In the genomic region with DNA sequence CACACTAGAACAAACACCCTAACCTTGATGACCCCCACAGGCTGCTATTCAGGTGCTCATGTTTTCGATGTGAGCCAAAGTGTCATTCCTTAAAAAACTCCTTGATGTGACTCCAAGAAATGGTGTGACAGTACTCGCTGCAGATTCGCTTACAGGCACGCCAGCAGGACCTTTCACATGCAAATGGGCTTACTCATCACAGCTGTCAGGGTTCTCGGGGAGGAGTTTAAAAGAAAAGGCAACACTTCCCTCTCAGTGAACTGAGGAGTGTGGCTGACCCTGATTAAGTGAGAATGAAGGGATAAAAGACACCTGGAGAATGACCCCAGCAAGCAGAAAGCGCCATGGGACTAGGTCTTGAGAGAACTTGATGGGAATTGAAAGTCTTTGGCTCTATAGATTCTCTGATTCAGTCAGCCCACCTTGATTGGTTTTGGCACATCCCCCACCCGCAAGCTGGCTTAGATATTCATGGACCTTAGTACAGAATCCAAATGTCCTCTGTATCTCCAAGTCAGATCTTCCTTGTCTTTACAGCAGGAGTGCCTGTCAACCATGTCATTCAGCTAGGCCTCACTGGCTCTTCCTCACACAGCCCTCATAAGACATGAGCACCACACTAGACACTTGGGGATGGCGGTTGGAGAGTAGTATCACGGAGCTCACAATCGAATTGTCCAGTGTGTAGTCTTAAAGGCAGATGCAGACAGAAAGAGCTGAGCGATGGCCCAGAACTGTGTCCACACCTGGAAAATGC, we compare ENCODE assay signal across 8 cellular contexts.
DNase-seq lines count a peak whose midpoint lies in the region; ATAC-seq lines count a peak whose summit lies in the region.

No MANE protein-coding gene starts in this region.

- no peaks in the 10 kb centered on the region for H3K79me1 ChIP-seq in trophoblast cell (ENCODE audit: low read length)

- no peak overlapping the region for H3K4me3 Mint-ChIP-seq in activated T-cell treated with anti-CD3 and anti-CD28 coated beads, Interleukin-2, amount 50 U/mL, for 72 hours
- peak overlapping the region in 2 of 4 donors; percentile 57 to 87 for H3K4me3 Mint-ChIP-seq in IgD-negative memory B cell

- peaks cover 12 to 18% of the 10 kb centered on the region in 2 experiments for H3K4me1 ChIP-seq in trophoblast cell (ENCODE audit: control insufficient read depth in 1 of 2, insufficient read depth in 2 of 2, low read length in 2 of 2)

- no peaks in the 10 kb centered on the region for H3K79me2 ChIP-seq in trophoblast cell (ENCODE audit: control insufficient read depth, insufficient read depth, low read length, poor library complexity)

- peaks cover 21% of the 10 kb centered on the region for H3K4me1 Mint-ChIP-seq in activated T-cell treated with anti-CD3 and anti-CD28 coated beads, Interleukin-2, amount 50 U/mL, for 72 hours (ENCODE audit: low read depth)
- H3K4me1 Mint-ChIP-seq in IgD-negative memory B cell = peaks cover 16 to 20% (median 18%) of the 10 kb centered on the region in 3 donors

- no peak overlapping the region for H3K9ac ChIP-seq in trophoblast cell (ENCODE audit: low read length)

- no peak overlapping the region for H2AK5ac ChIP-seq in trophoblast cell (ENCODE audit: low read length)

- H3K27me3 ChIP-seq in trophoblast cell (ENCODE audit: insufficient read depth, low read length) = no peaks in the 10 kb centered on the region

- no peak overlapping the region for H3K14ac ChIP-seq in trophoblast cell (ENCODE audit: low read length)

- no peak overlapping the region for H4K91ac ChIP-seq in trophoblast cell (ENCODE audit: low read depth, low read length)

- H3K23ac ChIP-seq in trophoblast cell (ENCODE audit: low read length) = no peak overlapping the region

- H3K27me3 Mint-ChIP-seq in activated T-cell treated with anti-CD3 and anti-CD28 coated beads, Interleukin-2, amount 50 U/mL, for 72 hours (ENCODE audit: low read depth) = no peaks in the 10 kb centered on the region
- no peaks in the 10 kb centered on the region for H3K27me3 Mint-ChIP-seq in IgD-negative memory B cell

- no peak overlapping the region for H3K4ac ChIP-seq in trophoblast cell (ENCODE audit: low read depth, low read length)

- H3K18ac ChIP-seq in trophoblast cell (ENCODE audit: low read length) = no peak overlapping the region

- no peak overlapping the region for H4K8ac ChIP-seq in trophoblast cell (ENCODE audit: low read depth, low read length)

- no peak overlapping the region for H2BK12ac ChIP-seq in trophoblast cell (ENCODE audit: low read length)

- no peak overlapping the region for H2BK120ac ChIP-seq in trophoblast cell (ENCODE audit: insufficient read depth, low read length, poor library complexity)

- no peak overlapping the region for H3K4me3 ChIP-seq in trophoblast cell (ENCODE audit: low read depth, low read length)

- no peak overlapping the region for H4K12ac ChIP-seq in trophoblast cell (ENCODE audit: low read depth, low read length)

- H3K9me3 ChIP-seq in trophoblast cell (ENCODE audit: insufficient read depth, low read depth, low read length) = no peaks in the 10 kb centered on the region

- peaks cover 2 to 4% of the 10 kb centered on the region in 2 donors for H3K36me3 Mint-ChIP-seq in activated T-cell treated with anti-CD3 and anti-CD28 coated beads, Interleukin-2, amount 50 U/mL, for 72 hours (ENCODE audit: insufficient read depth in 2 of 2)
- peaks cover 10% of the 10 kb centered on the region for H3K36me3 Mint-ChIP-seq in IgD-negative memory B cell

- no peak overlapping the region for H2BK5ac ChIP-seq in trophoblast cell (ENCODE audit: low read depth, low read length, poor library complexity)

- H2AFZ ChIP-seq in trophoblast cell (ENCODE audit: insufficient read depth, low read length, poor library complexity) = no peak overlapping the region

- H3K27ac ChIP-seq in trophoblast cell (ENCODE audit: low read depth, low read length) = no peak overlapping the region

- H3K9me3 Mint-ChIP-seq in activated T-cell treated with anti-CD3 and anti-CD28 coated beads, Interleukin-2, amount 50 U/mL, for 72 hours = no peaks in the 10 kb centered on the region
- no peaks in the 10 kb centered on the region for H3K9me3 Mint-ChIP-seq in IgD-negative memory B cell

- H3K27ac Mint-ChIP-seq in activated T-cell treated with anti-CD3 and anti-CD28 coated beads, Interleukin-2, amount 50 U/mL, for 72 hours = peak overlapping the region; percentile 55
- H3K27ac Mint-ChIP-seq in IgD-negative memory B cell = peak overlapping the region in 2 of 3 donors; percentile 34 to 60

- no peak for DNase-seq in activated T-cell treated with anti-CD3 and anti-CD28 coated beads, Interleukin-2, amount 50 U/mL, for 72 hours
- DNase-seq in activated T-cell treated with anti-CD3 and anti-CD28 coated beads for 4 hours (no peak), ecto neural progenitor cell (ENCODE audit: low spot score) (peak; percentile 72), trophoblast cell (peak; percentile 67 to 84), SKM-1 treated with dmso at 0.1 percent for 144 hours (lab: John Stamatoyannopoulos, UW; ENCODE audit: unreplicated experiment) (no peak), NCI-H524 treated with DMSO at 0.1 percent for 48 hours (lab: John Stamatoyannopoulos, UW) (no peak)

- H3K36me3 ChIP-seq in trophoblast cell (ENCODE audit: control insufficient read depth in 1 of 2, insufficient read depth in 2 of 2, low read length in 2 of 2) = no peaks in the 10 kb centered on the region

- no peak for ATAC-seq in activated T-cell treated with anti-CD3 and anti-CD28 coated beads, Interleukin-2, amount 50 U/mL, for 72 hours (replicated peaks in 1 of 2)
- ATAC-seq in GM19467 (IDR thresholded peaks at IDR 0.05; ENCODE audit: unreplicated experiment) = no peak

- WGBS in trophoblast cell (ENCODE audit: extremely low coverage, insufficient coverage, insufficient read length) = no CpG with 5 or more reads among the region's 11 CpGs

- H3K4me2 ChIP-seq in trophoblast cell (ENCODE audit: low read length) = peak overlapping the region; percentile 22

Comparison
In these comparisons a context has a peak if more than half of its experiments do, and no peak if none do; other contexts are left out.
1. DNase-seq: peak in ecto neural progenitor cell (single experiment) and trophoblast cell (2 of 2); none in activated T-cell treated with anti-CD3 and anti-CD28 coated beads, Interleukin-2, amount 50 U/mL, for 72 hours (0 of 2), activated T-cell treated with anti-CD3 and anti-CD28 coated beads for 4 hours (single experiment), SKM-1 treated with dmso at 0.1 percent for 144 hours (single experiment) and NCI-H524 treated with DMSO at 0.1 percent for 48 hours (single experiment).